32 cellular contexts compared by ENCODE assay signal in genomic region chr2:237538901-237539300, GRCh38. TPM values are rescaled to one million over a fixed set of nuclear protein-coding genes. Genes with fewer than 3 reads are reported as not detected.
"Had no signal": no experiment of that assay in that cellular context is flagged by ENCODE, and none has a peak within 500 bp of the region (broad histone marks: within the 10 kb centered on the region; RNA-seq: fewer than 3 reads in every experiment).

No MANE protein-coding gene starts in this region.

- H3K36me3 ChIP-seq: ascending aorta, cardiac muscle cell had no signal

- H3K9me3 ChIP-seq: ascending aorta had no signal

- H3K27me3 ChIP-seq: ascending aorta, cardiac muscle cell had no signal

- H3K36me3 Mint-ChIP-seq: activated naive CD8-positive, alpha-beta T cell treated with anti-CD3 and anti-CD28 coated beads for 36 hours had no signal

- H3K4me3 Mint-ChIP-seq: activated CD4-positive, alpha-beta T cell treated with anti-CD3 and anti-CD28 coated beads, Interleukin-2, amount 10 ng/mL, durations not matched to agents 24 days and 14 days; activated CD8-positive, alpha-beta T cell treated with anti-CD3 and anti-CD28 coated beads for 36 hours; activated naive CD8-positive, alpha-beta T cell treated with anti-CD3 and anti-CD28 coated beads for 36 hours; activated T-cell treated with anti-CD3 and anti-CD28 coated beads, Interleukin-2, amount 50 U/mL, for 72 hours; activated T-helper 17 cell treated with anti-CD3 and anti-CD28 coated beads, Interleukin-2, amount 50 U/mL, for 72 hours had no signal

- H3K9me3 Mint-ChIP-seq: activated CD4-positive, alpha-beta T cell treated with anti-CD3 and anti-CD28 coated beads, Interleukin-2, amount 10 ng/mL, durations not matched to agents 24 days and 14 days; activated CD8-positive, alpha-beta T cell treated with anti-CD3 and anti-CD28 coated beads for 36 hours; activated naive CD8-positive, alpha-beta T cell treated with anti-CD3 and anti-CD28 coated beads for 36 hours; activated T-cell treated with anti-CD3 and anti-CD28 coated beads, Interleukin-2, amount 50 U/mL, for 72 hours; activated T-helper 17 cell treated with anti-CD3 and anti-CD28 coated beads, Interleukin-2, amount 50 U/mL, for 72 hours had no signal

- H3K4me1 ChIP-seq: ascending aorta had no signal

- ATAC-seq: activated CD8-positive, alpha-beta T cell treated with anti-CD3 and anti-CD28 coated beads for 36 hours; activated T-cell treated with anti-CD3 and anti-CD28 coated beads, Interleukin-2, amount 50 U/mL, for 72 hours; activated T-helper 17 cell treated with anti-CD3 and anti-CD28 coated beads, Interleukin-2, amount 50 U/mL, for 72 hours had no signal

- H3K27ac ChIP-seq: ascending aorta, cardiac muscle cell, KMS-11 had no signal

- H3K4me1 Mint-ChIP-seq: activated CD4-positive, alpha-beta T cell treated with anti-CD3 and anti-CD28 coated beads, Interleukin-2, amount 10 ng/mL, durations not matched to agents 24 days and 14 days; activated naive CD8-positive, alpha-beta T cell treated with anti-CD3 and anti-CD28 coated beads for 36 hours; activated T-helper 17 cell treated with anti-CD3 and anti-CD28 coated beads, Interleukin-2, amount 50 U/mL, for 72 hours had no signal

- H3K4me3 ChIP-seq: ascending aorta, cardiac muscle cell had no signal

- H3K4me2 ChIP-seq: KMS-11 had no signal

- DNase-seq: activated CD4-positive, alpha-beta T cell treated with anti-CD3 and anti-CD28 coated beads, Interleukin-2, amount 10 ng/mL, durations not matched to agents 24 days and 14 days; activated CD4-positive, alpha-beta T cell treated with anti-CD3 and anti-CD28 coated beads, Interleukin-2, amount 50 U/mL, for 4 hours; activated CD8-positive, alpha-beta T cell treated with anti-CD3 and anti-CD28 coated beads for 36 hours; activated effector memory CD4-positive, alpha-beta T cell treated with anti-CD3 and anti-CD28 coated beads, Interleukin-2, amount 50 U/mL, for 16 hours; activated naive CD4-positive, alpha-beta T cell; activated naive CD4-positive, alpha-beta T cell treated with anti-CD3 and anti-CD28 coated beads, Interleukin-2, amount 50 U/mL, for 16 hours; activated naive CD8-positive, alpha-beta T cell treated with anti-CD3 and anti-CD28 coated beads for 36 hours; activated T-cell treated with anti-CD3 and anti-CD28 coated beads, Interleukin-2, amount 50 U/mL, for 1 hour; activated T-cell treated with anti-CD3 and anti-CD28 coated beads, Interleukin-2, amount 50 U/mL, for 72 hours; amniotic stem cell; MM.1S; MV-4-11; NCI-H1092; NCI-H1436 treated with DMSO at 0.1 percent for 48 hours; NCI-H1694 treated with DMSO at 0.1 percent for 48 hours; NCI-H2029; NCI-H510A; NCI-H526; NCI-H748 treated with DMSO at 0.1 percent for 48 hours; NK-92 treated with Interleukin-12 subunit alpha and Interleukin-12 subunit beta, amount 100 ng/mL, for 24 hours; PC-3; Right ventricle myocardium superior; SW 1271; T-helper 1 cell; T-helper 2 cell; T-helper 9 cell had no signal

- H3K27ac Mint-ChIP-seq: activated CD4-positive, alpha-beta T cell treated with anti-CD3 and anti-CD28 coated beads, Interleukin-2, amount 10 ng/mL, durations not matched to agents 24 days and 14 days; activated CD8-positive, alpha-beta T cell treated with anti-CD3 and anti-CD28 coated beads for 36 hours; activated naive CD8-positive, alpha-beta T cell treated with anti-CD3 and anti-CD28 coated beads for 36 hours; activated T-cell treated with anti-CD3 and anti-CD28 coated beads, Interleukin-2, amount 50 U/mL, for 72 hours; activated T-helper 17 cell treated with anti-CD3 and anti-CD28 coated beads, Interleukin-2, amount 50 U/mL, for 72 hours had no signal

- H3K27me3 Mint-ChIP-seq: activated CD8-positive, alpha-beta T cell treated with anti-CD3 and anti-CD28 coated beads for 36 hours; activated naive CD8-positive, alpha-beta T cell treated with anti-CD3 and anti-CD28 coated beads for 36 hours had no signal

- H3K9ac ChIP-seq: KMS-11 had no signal

RNA-seq across cellular contexts. Expression of gene PRLH, which starts 27.5 kb away (rescaled TPM):
- total RNA-seq: activated CD4-positive, alpha-beta T cell treated with anti-CD3 and anti-CD28 coated beads, Interleukin-2, amount 10 ng/mL, durations not matched to agents 24 days and 14 days; activated CD8-positive, alpha-beta memory T cell treated with anti-CD3 and anti-CD28 coated beads for 36 hours; activated CD8-positive, alpha-beta T cell treated with anti-CD3 and anti-CD28 coated beads for 36 hours; activated naive CD8-positive, alpha-beta T cell treated with anti-CD3 and anti-CD28 coated beads for 36 hours; activated T-cell treated with anti-CD3 and anti-CD28 coated beads, Interleukin-2, amount 50 U/mL, for 72 hours; activated T-helper 17 cell treated with anti-CD3 and anti-CD28 coated beads, Interleukin-2, amount 50 U/mL, for 72 hours; ascending aorta; cardiac muscle cell; LHCN-M2; PC-3; Right ventricle myocardium superior had no signal
- polyA plus RNA-seq: cardiac muscle cell had no signal

RNA-seq across cellular contexts. Expression of gene RAB17, which starts 51.6 kb away (rescaled TPM):
- total RNA-seq: activated CD8-positive, alpha-beta memory T cell treated with anti-CD3 and anti-CD28 coated beads for 36 hours had no signal

RNA-seq across cellular contexts. Expression of gene MLPH, which starts 51.9 kb away (rescaled TPM):
- total RNA-seq: activated CD4-positive, alpha-beta T cell treated with anti-CD3 and anti-CD28 coated beads, Interleukin-2, amount 10 ng/mL, durations not matched to agents 24 days and 14 days; activated CD8-positive, alpha-beta memory T cell treated with anti-CD3 and anti-CD28 coated beads for 36 hours; activated CD8-positive, alpha-beta T cell treated with anti-CD3 and anti-CD28 coated beads for 36 hours; activated naive CD8-positive, alpha-beta T cell treated with anti-CD3 and anti-CD28 coated beads for 36 hours; activated T-helper 17 cell treated with anti-CD3 and anti-CD28 coated beads, Interleukin-2, amount 50 U/mL, for 72 hours had no signal
